8 cellular contexts compared by ENCODE assay signal in genomic region chr13:42047561-42048322, GRCh38. TPM values are rescaled to one million over a fixed set of nuclear protein-coding genes. Genes with fewer than 3 reads are reported as not detected.
A peak's percentile ranks its signal among the peaks of the same experiment; 100 is the strongest.
DNase-seq lines count a peak whose midpoint lies in the region; ATAC-seq, FAIRE-seq and TF ChIP-seq lines count a peak whose summit lies in the region.

No MANE protein-coding gene starts in this region.

- H3K27ac ChIP-seq in small intestine (ENCODE audit: low read depth in 1 of 2, low read length in 1 of 2), result peak overlapping the region; percentile 25 to 97

- 0 to 2% (median 1%) methylated on average over 50 of the region's 50 CpGs for WGBS in small intestine, 3 donors

- H3K4me1 ChIP-seq in small intestine (ENCODE audit: control insufficient read depth in 2 of 2, insufficient read depth in 1 of 2, low read depth in 1 of 2, low read length in 1 of 2), result peaks cover 0 to 3% of the 10 kb centered on the region in 2 donors

- peak; percentile 31 for ATAC-seq in GM21423 (IDR thresholded peaks at IDR 0.05; ENCODE audit: unreplicated experiment)

- no peaks in the 10 kb centered on the region for H3K36me3 ChIP-seq in small intestine (ENCODE audit: control insufficient read depth in 2 of 2, insufficient read depth in 2 of 2, low read length in 2 of 2)

- peak overlapping the region; percentile 79 to 88 for H3K4me3 ChIP-seq in cardiac fibroblast (replicated peaks in 1 of 2; ENCODE audit: low read depth in 2 of 2, low read length in 2 of 2)
- peak overlapping the region; percentile 90 to 99 for H3K4me3 ChIP-seq in small intestine (ENCODE audit: low read depth in 1 of 2, low read length in 2 of 2)

- peak; percentile 65 for DNase-seq in D341Med (ENCODE audit: low spot score)
- DNase-seq in HuH-7.5 (ENCODE audit: low spot score), result peak; percentile 57
- DNase-seq in SW480 (ENCODE audit: low spot score), result peak; percentile 81
- peak; percentile 77 to 78 for DNase-seq in cardiac fibroblast (ENCODE audit: low read depth in 2 of 2)
- DNase-seq in islet precursor cell, result peak; percentile 81
- peak; percentile 77 for DNase-seq in small intestine
- no peak for DNase-seq in NOMO-1 treated with dmso at 0.1 percent for 144 hours (lab: John Stamatoyannopoulos, UW; ENCODE audit: unreplicated experiment)

- no peak for TF ChIP-seq CTCF in cardiac fibroblast (IDR thresholded peaks at IDR 0.05; ENCODE audit: low read depth, low read length)

- no peak for FAIRE-seq in small intestine (lab: Jason Lieb, UNC)

- H3K27me3 ChIP-seq in small intestine (ENCODE audit: control insufficient read depth in 2 of 2, insufficient read depth in 2 of 2, low read length in 2 of 2), result no peaks in the 10 kb centered on the region

- no peaks in the 10 kb centered on the region for H3K9me3 ChIP-seq in small intestine (ENCODE audit: control insufficient read depth, low read depth)

RNA-seq across cellular contexts. Expression of gene DGKH, which starts 0.7 kb away (rescaled TPM):
- 1 to 10 TPM in 1 of 3 donors, under 1 TPM in 2; 0.45 to 3.4 (median 0.54) TPM for polyA plus RNA-seq in small intestine
